ENCODE assay signal across 10 cellular contexts in genomic region chr21:44930543-44930981, GRCh38. TPM values are rescaled to one million over a fixed set of nuclear protein-coding genes. Genes with fewer than 3 reads are reported as not detected.
DNase-seq lines count a peak whose midpoint lies in the region; ATAC-seq and TF ChIP-seq lines count a peak whose summit lies in the region.
"Had no signal": no experiment of that assay in that cellular context is flagged by ENCODE, and none has a peak within 500 bp of the region (broad histone marks: within the 10 kb centered on the region; RNA-seq: fewer than 3 reads in every experiment).

No MANE protein-coding gene starts in this region.

- DNase-seq in CD8-positive, alpha-beta memory T cell = peak; percentile 60 to 83 (median 67)
- DNase-seq in Peyer's patch = peak in 2 of 3 donors; percentile 70 to 77
- DNase-seq in neuronal stem cell (ENCODE audit: low spot score) = no peak
- no peak for DNase-seq in occipital lobe (lab: John Stamatoyannopoulos, UW)
- DNase-seq in head of caudate nucleus = no peak
- no peak for DNase-seq in esophagus squamous epithelium (lab: John Stamatoyannopoulos, UW)
- DNase-seq: NCI-H146 had no signal

- H3K27me3 Mint-ChIP-seq in CD8-positive, alpha-beta memory T cell = no peaks in the 10 kb centered on the region
- H3K27me3 Mint-ChIP-seq in activated naive CD8-positive, alpha-beta T cell = no peaks in the 10 kb centered on the region

- POLR2A ChIA-PET in CD8-positive, alpha-beta memory T cell (lab: Charles Lee) = interaction anchor here (0.9 to 3.0 kb wide), 6 partner anchors 11 to 57 kb away, joined by 4 to 21 read pairs (median 6); partner anchors contain the start of gene PTTG1IP

- no peak overlapping the region for H2BK12ac ChIP-seq in neuronal stem cell (ENCODE audit: low read length)

- H3K79me1 ChIP-seq in neuronal stem cell (ENCODE audit: low read depth, low read length) = no peaks in the 10 kb centered on the region

- no peak overlapping the region for H3K14ac ChIP-seq in neuronal stem cell (ENCODE audit: low read length)

- peak overlapping the region; percentile 25 for H3K27ac ChIP-seq in CD8-positive, alpha-beta memory T cell (ENCODE audit: low read depth, low read length)
- H3K27ac ChIP-seq in Peyer's patch = peak overlapping the region in 2 of 4 donors; percentile 39 to 85
- no peak overlapping the region for H3K27ac ChIP-seq in neuronal stem cell (replicated peaks; ENCODE audit: low read length)
- H3K27ac ChIP-seq in esophagus squamous epithelium = peak overlapping the region in 2 of 4 donors; percentile 36 to 50

- H3K23ac ChIP-seq in neuronal stem cell (ENCODE audit: low read depth, low read length, poor library complexity) = peak overlapping the region; percentile 65

- H3K4ac ChIP-seq in neuronal stem cell (ENCODE audit: low read length) = no peak overlapping the region

- H3K9me3 ChIP-seq in CD8-positive, alpha-beta memory T cell (ENCODE audit: low read length) = no peaks in the 10 kb centered on the region
- no peaks in the 10 kb centered on the region for H3K9me3 ChIP-seq in Peyer's patch
- peaks cover 0 to 6% of the 10 kb centered on the region in 2 donors for H3K9me3 ChIP-seq in neuronal stem cell (replicated peaks in 1 of 2; ENCODE audit: control insufficient read depth in 2 of 2, insufficient read depth in 1 of 2, low read depth in 1 of 2, low read length in 2 of 2)
- no peaks in the 10 kb centered on the region for H3K9me3 ChIP-seq in esophagus squamous epithelium
- H3K9me3 ChIP-seq: heart right ventricle had no signal

- H3K27ac Mint-ChIP-seq in CD8-positive, alpha-beta memory T cell = peak overlapping the region; percentile 87 to 99 (median 91)
- peak overlapping the region; percentile 79 for H3K27ac Mint-ChIP-seq in activated naive CD8-positive, alpha-beta T cell

- H2AK5ac ChIP-seq in neuronal stem cell (ENCODE audit: low read depth, low read length) = no peak overlapping the region

- H3K9ac ChIP-seq in neuronal stem cell (ENCODE audit: low read depth, low read length, poor library complexity) = no peak overlapping the region

- H3K27me3 ChIP-seq in CD8-positive, alpha-beta memory T cell (ENCODE audit: insufficient read depth, low read length, poor library complexity, severe bottlenecking) = no peaks in the 10 kb centered on the region
- peaks cover 0 to 25% of the 10 kb centered on the region in 2 donors for H3K27me3 ChIP-seq in Peyer's patch
- H3K27me3 ChIP-seq in neuronal stem cell (ENCODE audit: control insufficient read depth in 3 of 3, insufficient read depth in 3 of 3, low read depth in 1 of 3, low read length in 3 of 3) = peaks cover 40 to 82% (median 61%) of the 10 kb centered on the region in 3 experiments
- peaks cover 11 to 92% (median 22%) of the 10 kb centered on the region in 4 donors for H3K27me3 ChIP-seq in esophagus squamous epithelium

- H3K36me3 Mint-ChIP-seq in CD8-positive, alpha-beta memory T cell = peaks cover 0 to 2% (median 0%) of the 10 kb centered on the region in 3 donors
- no peaks in the 10 kb centered on the region for H3K36me3 Mint-ChIP-seq in activated naive CD8-positive, alpha-beta T cell

- no peak overlapping the region for H2AFZ ChIP-seq in neuronal stem cell (ENCODE audit: low read length)

- H4K91ac ChIP-seq in neuronal stem cell (ENCODE audit: low read depth, low read length, poor library complexity) = no peak overlapping the region

- H3K4me1 ChIP-seq in CD8-positive, alpha-beta memory T cell (ENCODE audit: insufficient read depth, low read length) = peaks cover 52% of the 10 kb centered on the region
- peaks cover 3 to 62% (median 28%) of the 10 kb centered on the region in 4 donors for H3K4me1 ChIP-seq in Peyer's patch
- peaks cover 16 to 28% of the 10 kb centered on the region in 2 donors for H3K4me1 ChIP-seq in neuronal stem cell (ENCODE audit: control insufficient read depth in 2 of 2, insufficient read depth in 1 of 2, low read depth in 1 of 2, low read length in 2 of 2)
- H3K4me1 ChIP-seq in esophagus squamous epithelium = peaks cover 46 to 63% (median 52%) of the 10 kb centered on the region in 3 donors

- no peak overlapping the region for H3K18ac ChIP-seq in neuronal stem cell (ENCODE audit: low read length)

- ATAC-seq in GM18519 (IDR thresholded peaks at IDR 0.05; ENCODE audit: low FRiP score, unreplicated experiment) = no peak

- H2BK5ac ChIP-seq in neuronal stem cell (ENCODE audit: low read length) = no peak overlapping the region

- H4K8ac ChIP-seq in neuronal stem cell (ENCODE audit: low read depth, low read length) = no peak overlapping the region

- H3K4me2 ChIP-seq in neuronal stem cell (ENCODE audit: insufficient read depth, low read length, poor library complexity, severe bottlenecking) = no peak overlapping the region

- peak overlapping the region; percentile 79 to 94 (median 88) for H3K4me3 Mint-ChIP-seq in CD8-positive, alpha-beta memory T cell
- H3K4me3 Mint-ChIP-seq in activated naive CD8-positive, alpha-beta T cell = peak overlapping the region; percentile 86

- TF ChIP-seq POLR2A in Peyer's patch (IDR thresholded peaks at IDR 0.05) = no peak
- TF ChIP-seq POLR2A in esophagus squamous epithelium (IDR thresholded peaks at IDR 0.05) = no peak

- H3K9me3 Mint-ChIP-seq in CD8-positive, alpha-beta memory T cell = no peaks in the 10 kb centered on the region
- H3K9me3 Mint-ChIP-seq in activated naive CD8-positive, alpha-beta T cell (ENCODE audit: low read depth) = no peaks in the 10 kb centered on the region

- H3K4me3 ChIP-seq in CD8-positive, alpha-beta memory T cell (ENCODE audit: low read length) = peak overlapping the region; percentile 81
- H3K4me3 ChIP-seq in Peyer's patch (peak overlapping the region in 1 of 4 donors; percentile 71), neuronal stem cell (ENCODE audit: low read length in 2 of 2) (no peak overlapping the region), esophagus squamous epithelium (no peak overlapping the region)

- CTCF ChIA-PET in CD8-positive, alpha-beta memory T cell (lab: Charles Lee) = interaction anchor here (0.8 to 12.2 kb wide), 6 partner anchors 10 to 847 kb away, joined by 3 to 219 read pairs (median 22); partner anchors contain the start of genes ITGB2, SLX9 and UBE2G2

- H3K36me3 ChIP-seq in CD8-positive, alpha-beta memory T cell (ENCODE audit: insufficient read depth, low read length) = no peaks in the 10 kb centered on the region
- H3K36me3 ChIP-seq in Peyer's patch = no peaks in the 10 kb centered on the region
- no peaks in the 10 kb centered on the region for H3K36me3 ChIP-seq in neuronal stem cell (replicated peaks in 1 of 2; ENCODE audit: control insufficient read depth in 2 of 2, insufficient read depth in 2 of 2, low read length in 2 of 2)
- no peaks in the 10 kb centered on the region for H3K36me3 ChIP-seq in esophagus squamous epithelium
- H3K36me3 ChIP-seq: heart right ventricle had no signal

- TF ChIP-seq CTCF in Peyer's patch (IDR thresholded peaks at IDR 0.05) (no peak), esophagus squamous epithelium (IDR thresholded peaks at IDR 0.05) (no peak)

- peaks cover 47 to 57% (median 48%) of the 10 kb centered on the region in 3 donors for H3K4me1 Mint-ChIP-seq in CD8-positive, alpha-beta memory T cell
- H3K4me1 Mint-ChIP-seq in activated naive CD8-positive, alpha-beta T cell (ENCODE audit: low read depth) = peaks cover 54% of the 10 kb centered on the region

- WGBS in neuronal stem cell (ENCODE audit: extremely low coverage in 2 of 2, insufficient read length in 2 of 2, insufficient replicate concordance in 1 of 2), 2 donors = no CpG with 5 or more reads among the region's 12 CpGs
- WGBS in esophagus squamous epithelium, 2 donors = 30 to 44% methylated on average over 8 to 11 of the region's 12 CpGs

- no peak overlapping the region for H2BK120ac ChIP-seq in neuronal stem cell (ENCODE audit: low read depth, low read length)

- intact Hi-C loops in head of caudate nucleus (cut with DNase I) (loop anchor here (10.0 kb wide), 1 partner anchor 126 kb away; the partner anchor contains the start of gene UBE2G2), esophagus squamous epithelium (cut with DNase I) (loop anchor here (5.0 kb wide), 1 partner anchor 38 kb away; no protein-coding TSS in a partner anchor)

- H2BK15ac ChIP-seq in neuronal stem cell (ENCODE audit: low read length) = no peak overlapping the region

RNA-seq across cellular contexts. Expression of gene SLX9, which starts 9.3 kb away (rescaled TPM):
- 10 to 100 TPM; 68.1 to 71.1 TPM for total RNA-seq in CD8-positive, alpha-beta memory T cell
- 14.3 TPM for polyA plus RNA-seq in CD8-positive, alpha-beta memory T cell
- 10 to 100 TPM in 1 of 4 donors, 1 to 10 TPM in 2, not detected in 1; 7.8 to 10.5 (median 10.0) TPM for total RNA-seq in Peyer's patch
- polyA plus RNA-seq in neuronal stem cell (2013, experiment 1 of 2) = 17.0 TPM
- 16.6 TPM for polyA plus RNA-seq in neuronal stem cell (2013, experiment 2 of 2)
- total RNA-seq in occipital lobe = 6.1 TPM
- total RNA-seq in esophagus squamous epithelium = 10 to 100 TPM; 10.2 to 16.1 (median 11.1) TPM

RNA-seq across cellular contexts. Expression of gene ITGB2, which starts 9.9 kb away (rescaled TPM):
- 100 to 1,000 TPM; 159 to 165 TPM for total RNA-seq in CD8-positive, alpha-beta memory T cell
- polyA plus RNA-seq in CD8-positive, alpha-beta memory T cell = 847 TPM
- total RNA-seq in Peyer's patch (10 to 100 TPM in 3 of 4 donors, 1 to 10 TPM in 1; 9.3 to 58.6 (median 16.4) TPM), occipital lobe (9.2 TPM), esophagus squamous epithelium (10 to 100 TPM in 2 of 4 donors, 1 to 10 TPM in 2; 6.6 to 47.1 (median 18.5) TPM)
- 0.06 TPM for polyA plus RNA-seq in neuronal stem cell (2013, experiment 1 of 2)
- polyA plus RNA-seq in neuronal stem cell (2013, experiment 2 of 2) = 0.12 TPM

RNA-seq across cellular contexts. Expression of gene PTTG1IP, which starts 57.1 kb away (rescaled TPM):
- 10 to 100 TPM; 48.2 to 50.8 TPM for total RNA-seq in CD8-positive, alpha-beta memory T cell
- polyA plus RNA-seq in CD8-positive, alpha-beta memory T cell = 69.8 TPM
- total RNA-seq in Peyer's patch = 100 to 1,000 TPM in 3 of 4 donors, 10 to 100 TPM in 1; 69.3 to 495 (median 390) TPM
- 134 TPM for polyA plus RNA-seq in neuronal stem cell (2013, experiment 1 of 2)
- polyA plus RNA-seq in neuronal stem cell (2013, experiment 2 of 2) = 131 TPM
- total RNA-seq in occipital lobe = 82.4 TPM
- total RNA-seq in esophagus squamous epithelium = 100 to 1,000 TPM in 3 of 4 donors, 10 to 100 TPM in 1; 83.1 to 132 (median 114) TPM

Comparison
In these comparisons a context has a peak if more than half of its experiments do, and no peak if none do; other contexts are left out.
1. DNase-seq: peak in CD8-positive, alpha-beta memory T cell (5 of 5) and Peyer's patch (2 of 3); none in neuronal stem cell (single experiment), occipital lobe (single experiment), head of caudate nucleus (0 of 42) and esophagus squamous epithelium (single experiment).